21 cellular contexts compared by ENCODE assay signal in genomic region chr5:107505763-107506534, GRCh38.
DNase-seq lines count a peak whose midpoint lies in the region; ATAC-seq and TF ChIP-seq lines count a peak whose summit lies in the region.
"Had no signal": no experiment of that assay in that cellular context is flagged by ENCODE, and none has a peak within 500 bp of the region (broad histone marks: within the 10 kb centered on the region; RNA-seq: fewer than 3 reads in every experiment).

No MANE protein-coding gene starts in this region.

- H3K27me3 Mint-ChIP-seq in nephron (ENCODE audit: low read depth): no peaks in the 10 kb centered on the region

- no peaks in the 10 kb centered on the region for H3K9me3 ChIP-seq in colonic mucosa
- H3K9me3 ChIP-seq: adrenal gland, SJSA1 had no signal

- H3K27me3 ChIP-seq in colonic mucosa: no peaks in the 10 kb centered on the region
- H3K27me3 ChIP-seq: adrenal gland, SJSA1 had no signal

- peak overlapping the region in 1 of 3 experiments; percentile 8 for H3K4me3 Mint-ChIP-seq in nephron
- H3K4me3 Mint-ChIP-seq: activated CD8-positive, alpha-beta memory T cell treated with anti-CD3 and anti-CD28 coated beads, Interleukin-2, amount 10 ng/mL, durations not matched to agents 7 days and 5 days; endodermal cell had no signal

- H3K4me1 ChIP-seq in colonic mucosa: no peaks in the 10 kb centered on the region
- H3K4me1 ChIP-seq: adrenal gland had no signal

- H3K36me3 Mint-ChIP-seq in nephron (ENCODE audit: low read depth): peaks cover 4% of the 10 kb centered on the region

- H3K27ac ChIP-seq in colonic mucosa (peak overlapping the region; percentile 11), substantia nigra (ENCODE audit: low read depth, low read length, poor library complexity, severe bottlenecking) (no peak overlapping the region)
- H3K27ac ChIP-seq: adrenal gland, SJSA1, skin epidermis had no signal

- no peaks in the 10 kb centered on the region for H3K36me3 ChIP-seq in colonic mucosa
- H3K36me3 ChIP-seq: adrenal gland, SJSA1 had no signal

- H3K4me1 Mint-ChIP-seq in nephron: peaks cover 30% of the 10 kb centered on the region

- H3K9ac ChIP-seq in colonic mucosa (ENCODE audit: low read depth in 2 of 2, low read length in 2 of 2): peak overlapping the region in 1 of 2 donors; percentile 28

- intact Hi-C loops in colonic mucosa (cut with DNase I): no loop called here

- DNase-seq in DMS53 treated with DMSO at 0.1 percent for 48 hours (lab: John Stamatoyannopoulos, UW; ENCODE audit: unreplicated experiment): peak; percentile 90
- peak; percentile 35 for DNase-seq in NCI-H2107 (lab: John Stamatoyannopoulos, UW)
- DNase-seq in colonic mucosa: peak; percentile 21
- no peak for DNase-seq in substantia nigra (lab: John Stamatoyannopoulos, UW)
- no peak for DNase-seq in NCI-H146 treated with DMSO at 0.1 percent for 48 hours (lab: John Stamatoyannopoulos, UW; ENCODE audit: unreplicated experiment)
- DNase-seq: activated CD8-positive, alpha-beta memory T cell treated with anti-CD3 and anti-CD28 coated beads, Interleukin-2, amount 10 ng/mL, durations not matched to agents 7 days and 5 days; adrenal gland; endodermal cell; hypothalamus; IMR-90; NCI-H226; PC-3; stimulated activated CD4-positive, alpha-beta T cell treated with anti-CD3 and anti-CD28 coated beads, Interleukin-4, amount 100 ng/mL, for 4 hours; stimulated activated CD8-positive, alpha-beta memory T cell treated with anti-CD3 and anti-CD28 coated beads, Interleukin-4, amount 100 ng/mL, for 48 hours; T-helper 9 cell had no signal

- H3K27ac Mint-ChIP-seq in nephron: peak overlapping the region; percentile 30 to 93 (median 68)
- H3K27ac Mint-ChIP-seq: activated CD8-positive, alpha-beta memory T cell treated with anti-CD3 and anti-CD28 coated beads, Interleukin-2, amount 10 ng/mL, durations not matched to agents 7 days and 5 days; endodermal cell had no signal

- no peak overlapping the region for H3K4me3 ChIP-seq in colonic mucosa
- H3K4me3 ChIP-seq: adrenal gland, GM12878, SJSA1, skin epidermis had no signal

- ATAC-seq in GM18868 (IDR thresholded peaks at IDR 0.05; ENCODE audit: unreplicated experiment): no peak
- ATAC-seq in HG02852 (IDR thresholded peaks at IDR 0.05; ENCODE audit: unreplicated experiment): no peak
- ATAC-seq: activated CD8-positive, alpha-beta memory T cell treated with anti-CD3 and anti-CD28 coated beads, Interleukin-2, amount 10 ng/mL, durations not matched to agents 7 days and 5 days; GM12878; PC-3 had no signal

- TF ChIP-seq CTCF in colonic mucosa (IDR thresholded peaks at IDR 0.05) (no peak), nephron (IDR thresholded peaks at IDR 0.05; ENCODE audit: unreplicated experiment in 3 of 3) (no peak)

- no peaks in the 10 kb centered on the region for H3K9me3 Mint-ChIP-seq in nephron
- H3K9me3 Mint-ChIP-seq: endodermal cell had no signal

Comparison
In these comparisons a context has a peak if more than half of its experiments do, and no peak if none do; other contexts are left out.
1. DNase-seq: peak in DMS53 treated with DMSO at 0.1 percent for 48 hours (single experiment), NCI-H2107 (single experiment) and colonic mucosa (single experiment); none in substantia nigra (0 of 49) and NCI-H146 treated with DMSO at 0.1 percent for 48 hours (single experiment).